Comparison of ENCODE assay signal across 7 cellular contexts in genomic region chr22:15823178-15823577, GRCh38.
DNase-seq lines count a peak whose midpoint lies in the region; ATAC-seq, FAIRE-seq and TF ChIP-seq lines count a peak whose summit lies in the region.
"Not testable (repeated sequence)": the region's sequence is repeated elsewhere in the genome, so short reads cannot be mapped to it uniquely, and the experiment has no call there.

No MANE protein-coding gene starts in this region.

- POLR2A ChIA-PET in K562 (lab: Yijun Ruan, JAX), result not testable (repeated sequence)

- CTCF ChIA-PET in K562 (lab: Yijun Ruan, JAX; ENCODE audit: low intra/inter-chr PET ratio), result not testable (repeated sequence)

- H3K4me2 ChIP-seq in K562 (ENCODE audit: insufficient read depth, low read length), result not testable (repeated sequence)

- H3K27me3 ChIP-seq in K562 (ENCODE audit: control insufficient read depth in 2 of 2, insufficient read depth in 2 of 2, low read length in 2 of 2); spleen (replicated peaks in 1 of 7); aorta (ENCODE audit: control insufficient read depth in 1 of 2, insufficient read depth in 2 of 2, low read length in 1 of 2): not testable (repeated sequence)

- TF ChIP-seq EP300 in K562 (IDR thresholded peaks at IDR 0.05; ENCODE audit: low read length), result not testable (repeated sequence)

- DNase-seq in CD14-positive monocyte (ENCODE audit: low spot score) (peak; percentile 38), spleen (peak; percentile 52)
- DNase-seq in activated effector memory CD4-positive, alpha-beta T cell treated with anti-CD3 and anti-CD28 coated beads, Interleukin-2, amount 50 U/mL, for 16 hours, result peak; percentile 59
- DNase-seq in activated naive CD8-positive, alpha-beta T cell treated with anti-CD3 and anti-CD28 coated beads, Interleukin-2, amount 50 U/mL, for 24 hours; K562 (ENCODE audit: extremely low read depth in 1 of 4, low spot score in 3 of 4); aorta: not testable (repeated sequence)

- H3K36me3 Mint-ChIP-seq in CD14-positive monocyte; activated naive CD8-positive, alpha-beta T cell treated with anti-CD3 and anti-CD28 coated beads, Interleukin-2, amount 50 U/mL, for 24 hours (ENCODE audit: low read depth): not testable (repeated sequence)

- not testable (repeated sequence) for H3K9me1 ChIP-seq in K562 (ENCODE audit: control insufficient read depth, insufficient read depth, low read length)

- H3K36me3 ChIP-seq in K562 (ENCODE audit: control insufficient read depth, insufficient read depth, low read length); spleen; aorta (ENCODE audit: control insufficient read depth in 1 of 2, insufficient read depth in 2 of 2, low read length in 1 of 2): not testable (repeated sequence)

- in situ Hi-C loops in K562 (cut with MboI), result not testable (repeated sequence)

- H3K79me2 ChIP-seq in K562 (ENCODE audit: control insufficient read depth, insufficient read depth, low read length), result not testable (repeated sequence)

- not testable (repeated sequence) for H3K9ac ChIP-seq in K562 (ENCODE audit: insufficient read depth in 1 of 2, low read depth in 2 of 2, low read length in 2 of 2)

- not testable (repeated sequence) for H3K4me1 ChIP-seq in K562 (replicated peaks in 1 of 2; ENCODE audit: control insufficient read depth in 2 of 2, insufficient read depth in 2 of 2, low read length in 2 of 2); spleen; aorta (ENCODE audit: control insufficient read depth in 1 of 2, insufficient read depth in 2 of 2, low read length in 2 of 2)

- not testable (repeated sequence) for FAIRE-seq in K562 (lab: Jason Lieb, UNC)

- ATAC-seq in SK-N-SH treated with all-trans-retinoic acid at 6 μM for 48 hours, result peak; percentile 1; the same call in 1 of the 3 replicates
- ATAC-seq in activated naive CD8-positive, alpha-beta T cell treated with anti-CD3 and anti-CD28 coated beads, Interleukin-2, amount 50 U/mL, for 24 hours, result peak; percentile 18
- peak; percentile 64 for ATAC-seq in K562
- ATAC-seq in aorta (ENCODE audit: low FRiP score), result peak; percentile 10

- not testable (repeated sequence) for H3K27ac Mint-ChIP-seq in CD14-positive monocyte; activated naive CD8-positive, alpha-beta T cell treated with anti-CD3 and anti-CD28 coated beads, Interleukin-2, amount 50 U/mL, for 24 hours

- H3K4me3 ChIP-seq in K562; spleen; aorta (ENCODE audit: low read length in 2 of 2): not testable (repeated sequence)

- H3K9me3 Mint-ChIP-seq in CD14-positive monocyte; activated naive CD8-positive, alpha-beta T cell treated with anti-CD3 and anti-CD28 coated beads, Interleukin-2, amount 50 U/mL, for 24 hours: not testable (repeated sequence)

- 8% methylated on average over 2 of the region's 12 CpGs for WGBS in K562 (ENCODE audit: insufficient coverage, low coverage, missing lambda C conversion rate)
- 66 to 78% (median 71%) methylated on average over 2 to 7 of the region's 12 CpGs for WGBS in spleen, 5 donors
- WGBS in aorta, 2 donors, result 57 to 59% methylated on average over 2 to 4 of the region's 12 CpGs

- TF ChIP-seq POLR2A in K562 (conservative IDR thresholded peaks at IDR 0.05); spleen (IDR thresholded peaks at IDR 0.05): not testable (repeated sequence)

- H3K27ac ChIP-seq in K562 (ENCODE audit: extremely low read depth, low read depth, low read length); spleen; aorta (ENCODE audit: low read depth in 1 of 2, low read length in 2 of 2): not testable (repeated sequence)

- H3K4me3 Mint-ChIP-seq in CD14-positive monocyte; activated naive CD8-positive, alpha-beta T cell treated with anti-CD3 and anti-CD28 coated beads, Interleukin-2, amount 50 U/mL, for 24 hours: not testable (repeated sequence)

- intact Hi-C loops in CD14-positive monocyte (cut with micrococcal nuclease); K562 (cut with micrococcal nuclease); spleen (cut with DNase I; ENCODE audit: low total_unique reads); aorta (cut with DNase I): not testable (repeated sequence)

- H3K4me1 Mint-ChIP-seq in CD14-positive monocyte; activated naive CD8-positive, alpha-beta T cell treated with anti-CD3 and anti-CD28 coated beads, Interleukin-2, amount 50 U/mL, for 24 hours: not testable (repeated sequence)

- TF ChIP-seq RAD21 in K562 (CRISPR knock-in tag; conservative IDR thresholded peaks at IDR 0.05 in 1 of 2, IDR thresholded peaks at IDR 0.05 in 1 of 2), result not testable (repeated sequence)

- BruUV-seq in K562 (replicated peaks; lab: Mats Ljungman, UMichigan), result not testable (repeated sequence)

- TF ChIP-seq CTCF in CD14-positive monocyte (IDR thresholded peaks at IDR 0.05); K562 (IDR thresholded peaks at IDR 0.05 in 2 of 3, conservative IDR thresholded peaks at IDR 0.05 in 1 of 3; ENCODE audit: insufficient read depth in 2 of 3, low read depth in 1 of 3, low read length in 3 of 3); spleen (IDR thresholded peaks at IDR 0.05 in 8 of 11, conservative IDR thresholded peaks at IDR 0.05 in 3 of 11): not testable (repeated sequence)

- not testable (repeated sequence) for H3K27me3 Mint-ChIP-seq in CD14-positive monocyte (ENCODE audit: low read depth in 3 of 3); activated naive CD8-positive, alpha-beta T cell treated with anti-CD3 and anti-CD28 coated beads, Interleukin-2, amount 50 U/mL, for 24 hours

- H2AFZ ChIP-seq in K562 (ENCODE audit: low read depth, low read length), result not testable (repeated sequence)

- H4K20me1 ChIP-seq in K562 (replicated peaks; ENCODE audit: control insufficient read depth, insufficient read depth, low read length), result not testable (repeated sequence)

- not testable (repeated sequence) for H3K9me3 ChIP-seq in K562 (replicated peaks; ENCODE audit: control insufficient read depth, insufficient read depth, low read depth, low read length); spleen; aorta (ENCODE audit: control insufficient read depth, low read length)

Comparison
In these comparisons a context has a peak if more than half of its experiments do, and no peak if none do; other contexts are left out.
1. ATAC-seq: peak in every context shown above with its lines; median percentile 64 in K562; 18 in activated naive CD8-positive, alpha-beta T cell treated with anti-CD3 and anti-CD28 coated beads, Interleukin-2, amount 50 U/mL, for 24 hours; 10 in aorta; 1 in SK-N-SH treated with all-trans-retinoic acid at 6 μM for 48 hours.